In the genomic region with DNA sequence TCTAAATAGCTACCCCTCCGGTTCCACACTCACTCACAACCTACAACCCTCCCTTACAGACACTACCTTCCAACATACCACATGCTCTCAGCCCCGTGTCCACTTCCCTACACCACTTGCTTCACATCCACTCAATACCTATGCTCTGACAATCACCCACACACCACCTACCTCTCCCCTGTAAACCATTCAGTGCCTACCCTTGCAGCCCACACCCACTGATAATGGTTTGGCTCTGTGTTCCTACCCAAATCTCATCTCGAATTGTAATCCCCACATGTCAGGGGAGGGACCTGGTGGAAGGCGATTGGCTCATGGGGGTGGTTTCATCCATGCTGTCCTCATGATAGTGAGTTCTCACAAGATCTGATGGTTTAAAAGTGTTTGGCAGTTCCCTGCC, we compare ENCODE assay signal across 16 cellular contexts. TPM values are rescaled to one million over a fixed set of nuclear protein-coding genes. Genes with fewer than 3 reads are reported as not detected.
DNase-seq lines count a peak whose midpoint lies in the region; ATAC-seq, FAIRE-seq and TF ChIP-seq lines count a peak whose summit lies in the region.
"Had no signal": no experiment of that assay in that cellular context is flagged by ENCODE, and none has a peak within 500 bp of the region (broad histone marks: within the 10 kb centered on the region; RNA-seq: fewer than 3 reads in every experiment).

No MANE protein-coding gene starts in this region.

- H3K4ac ChIP-seq in trophoblast cell (ENCODE audit: low read depth, low read length) = no peak overlapping the region

- peaks cover 3% of the 10 kb centered on the region for H3K4me1 Mint-ChIP-seq in activated CD4-positive, alpha-beta memory T cell treated with anti-CD3 and anti-CD28 coated beads for 36 hours (ENCODE audit: low read depth)
- H3K4me1 Mint-ChIP-seq in activated CD4-positive, alpha-beta memory T cell treated with anti-CD3 and anti-CD28 coated beads, Interleukin-2, amount 10 ng/mL, durations not matched to agents 7 days and 5 days = peaks cover 18% of the 10 kb centered on the region

- peak overlapping the region; percentile 2 for H3K27ac Mint-ChIP-seq in activated CD4-positive, alpha-beta memory T cell treated with anti-CD3 and anti-CD28 coated beads for 36 hours
- H3K27ac Mint-ChIP-seq in activated CD4-positive, alpha-beta memory T cell treated with anti-CD3 and anti-CD28 coated beads, Interleukin-2, amount 10 ng/mL, durations not matched to agents 7 days and 5 days = no peak overlapping the region
- H3K27ac Mint-ChIP-seq: HFFc6 had no signal

- CTCF ChIA-PET in activated CD4-positive, alpha-beta memory T cell treated with anti-CD3 and anti-CD28 coated beads for 36 hours (lab: Charles Lee) = no interaction called here
- CTCF ChIA-PET in activated CD4-positive, alpha-beta memory T cell treated with anti-CD3 and anti-CD28 coated beads, Interleukin-2, amount 10 ng/mL, durations not matched to agents 7 days and 5 days (lab: Charles Lee) = interaction anchor here (0.7 kb wide), 1 partner anchor 12 kb away, joined by 4 read pairs; no protein-coding TSS in a partner anchor
- CTCF ChIA-PET in K562 (lab: Yijun Ruan, JAX; ENCODE audit: low intra/inter-chr PET ratio) = no interaction called here

- H3K9me1 ChIP-seq in K562 (ENCODE audit: control insufficient read depth, insufficient read depth, low read length) = no peaks in the 10 kb centered on the region

- H2BK12ac ChIP-seq in trophoblast cell (ENCODE audit: low read length) = no peak overlapping the region

- H4K8ac ChIP-seq in trophoblast cell (ENCODE audit: low read depth, low read length) = no peak overlapping the region

- H2AFZ ChIP-seq in K562 (ENCODE audit: low read depth, low read length) = peak overlapping the region; percentile 89
- H2AFZ ChIP-seq in trophoblast cell (ENCODE audit: insufficient read depth, low read length, poor library complexity) = no peak overlapping the region

- H4K12ac ChIP-seq in trophoblast cell (ENCODE audit: low read depth, low read length) = no peak overlapping the region

- no peak overlapping the region for H3K14ac ChIP-seq in trophoblast cell (ENCODE audit: low read length)

- no peak for TF ChIP-seq POLR2A in K562 (conservative IDR thresholded peaks at IDR 0.05)

- H3K36me3 Mint-ChIP-seq in activated CD4-positive, alpha-beta memory T cell treated with anti-CD3 and anti-CD28 coated beads for 36 hours = no peaks in the 10 kb centered on the region
- H3K36me3 Mint-ChIP-seq in activated CD4-positive, alpha-beta memory T cell treated with anti-CD3 and anti-CD28 coated beads, Interleukin-2, amount 10 ng/mL, durations not matched to agents 7 days and 5 days (ENCODE audit: low read depth) = no peaks in the 10 kb centered on the region

- peak; percentile 68 for ATAC-seq in K562

- no peak for TF ChIP-seq EP300 in K562 (IDR thresholded peaks at IDR 0.05; ENCODE audit: low read length)

- peak overlapping the region; percentile 21; the same call in 1 of the 2 replicates for H3K4me2 ChIP-seq in K562 (ENCODE audit: insufficient read depth, low read length)
- H3K4me2 ChIP-seq in trophoblast cell (ENCODE audit: low read length) = no peak overlapping the region
- H3K4me2 ChIP-seq: BLaER1 had no signal

- H4K20me1 ChIP-seq in K562 (replicated peaks; ENCODE audit: control insufficient read depth, insufficient read depth, low read length) = no peaks in the 10 kb centered on the region
- H4K20me1 ChIP-seq: BLaER1 had no signal

- in situ Hi-C loops in K562 (cut with MboI) = no loop called here

- no peak overlapping the region for H2BK120ac ChIP-seq in trophoblast cell (ENCODE audit: insufficient read depth, low read length, poor library complexity)

- TF ChIP-seq RAD21 in K562 (CRISPR knock-in tag; conservative IDR thresholded peaks at IDR 0.05 in 1 of 2, IDR thresholded peaks at IDR 0.05 in 1 of 2) = no peak

- H3K9ac ChIP-seq in K562 (ENCODE audit: insufficient read depth in 1 of 2, low read depth in 2 of 2, low read length in 2 of 2) (no peak overlapping the region), trophoblast cell (ENCODE audit: low read length) (no peak overlapping the region), colonic mucosa (ENCODE audit: low read depth in 2 of 2, low read length in 2 of 2) (no peak overlapping the region)
- H3K9ac ChIP-seq: BLaER1 had no signal

- TF ChIP-seq CTCF in K562 (IDR thresholded peaks at IDR 0.05 in 2 of 3, conservative IDR thresholded peaks at IDR 0.05 in 1 of 3; ENCODE audit: insufficient read depth in 2 of 3, low read depth in 1 of 3, low read length in 3 of 3) (no peak), colonic mucosa (IDR thresholded peaks at IDR 0.05) (no peak)

- POLR2A ChIA-PET in activated CD4-positive, alpha-beta memory T cell treated with anti-CD3 and anti-CD28 coated beads for 36 hours (lab: Charles Lee) = no interaction called here
- POLR2A ChIA-PET in activated CD4-positive, alpha-beta memory T cell treated with anti-CD3 and anti-CD28 coated beads, Interleukin-2, amount 10 ng/mL, durations not matched to agents 7 days and 5 days (lab: Charles Lee) = no interaction called here
- POLR2A ChIA-PET in K562 (lab: Yijun Ruan, JAX) = interaction anchor here (0.9 kb wide), 1 partner anchor 29 kb away, joined by 3 read pairs; no protein-coding TSS in a partner anchor

- H3K9me3 ChIP-seq in K562 (replicated peaks; ENCODE audit: control insufficient read depth, insufficient read depth, low read depth, low read length) = no peaks in the 10 kb centered on the region
- H3K9me3 ChIP-seq in trophoblast cell (ENCODE audit: insufficient read depth, low read depth, low read length) = no peaks in the 10 kb centered on the region
- no peaks in the 10 kb centered on the region for H3K9me3 ChIP-seq in colonic mucosa
- H3K9me3 ChIP-seq: BLaER1, HAP-1 had no signal

- H3K27me3 Mint-ChIP-seq in activated CD4-positive, alpha-beta memory T cell treated with anti-CD3 and anti-CD28 coated beads for 36 hours = no peaks in the 10 kb centered on the region
- H3K27me3 Mint-ChIP-seq in activated CD4-positive, alpha-beta memory T cell treated with anti-CD3 and anti-CD28 coated beads, Interleukin-2, amount 10 ng/mL, durations not matched to agents 7 days and 5 days = peaks cover 5% of the 10 kb centered on the region

- no peak overlapping the region for H2BK5ac ChIP-seq in trophoblast cell (ENCODE audit: low read depth, low read length, poor library complexity)

- H3K36me3 ChIP-seq in K562 (ENCODE audit: control insufficient read depth, insufficient read depth, low read length) = no peaks in the 10 kb centered on the region
- no peaks in the 10 kb centered on the region for H3K36me3 ChIP-seq in trophoblast cell (ENCODE audit: control insufficient read depth in 1 of 2, insufficient read depth in 2 of 2, low read length in 2 of 2)
- no peaks in the 10 kb centered on the region for H3K36me3 ChIP-seq in colonic mucosa
- H3K36me3 ChIP-seq: BLaER1, HAP-1 had no signal

- no peak overlapping the region for H3K18ac ChIP-seq in trophoblast cell (ENCODE audit: low read length)

- 10% methylated on average over 4 of the region's 4 CpGs for WGBS in K562 (ENCODE audit: insufficient coverage, low coverage, missing lambda C conversion rate)
- no CpG with 5 or more reads among the region's 4 CpGs for WGBS in trophoblast cell (ENCODE audit: extremely low coverage, insufficient coverage, insufficient read length)

- no peaks in the 10 kb centered on the region for H3K79me1 ChIP-seq in trophoblast cell (ENCODE audit: low read length)

- no peaks in the 10 kb centered on the region for H3K27me3 ChIP-seq in K562 (ENCODE audit: control insufficient read depth in 2 of 2, insufficient read depth in 2 of 2, low read length in 2 of 2)
- peaks cover 5% of the 10 kb centered on the region for H3K27me3 ChIP-seq in trophoblast cell (ENCODE audit: insufficient read depth, low read length)
- H3K27me3 ChIP-seq in colonic mucosa = no peaks in the 10 kb centered on the region
- H3K27me3 ChIP-seq: BLaER1 had no signal

- H3K79me2 ChIP-seq in K562 (ENCODE audit: control insufficient read depth, insufficient read depth, low read length) (no peaks in the 10 kb centered on the region), trophoblast cell (ENCODE audit: control insufficient read depth, insufficient read depth, low read length, poor library complexity) (no peaks in the 10 kb centered on the region)

- no peak overlapping the region for H2AK5ac ChIP-seq in trophoblast cell (ENCODE audit: low read length)

- no peak for DNase-seq in activated CD4-positive, alpha-beta memory T cell treated with anti-CD3 and anti-CD28 coated beads for 36 hours
- DNase-seq in activated CD4-positive, alpha-beta memory T cell treated with anti-CD3 and anti-CD28 coated beads, Interleukin-2, amount 10 ng/mL, durations not matched to agents 7 days and 5 days = no peak
- peak in 1 of 4 experiments; percentile 49 for DNase-seq in K562 (ENCODE audit: extremely low read depth in 1 of 4, low spot score in 3 of 4)
- no peak for DNase-seq in trophoblast cell
- DNase-seq in colonic mucosa = no peak
- DNase-seq in dermis blood vessel endothelial cell = no peak
- DNase-seq in mesenteric fat pad (ENCODE audit: low spot score) = no peak
- DNase-seq: 8988T, AML-193, DMS53, GF-D8, HFFc6 had no signal

- no peak overlapping the region; the same call in 2 of the 3 replicates for H3K27ac ChIP-seq in K562 (ENCODE audit: extremely low read depth, low read depth, low read length)
- no peak overlapping the region for H3K27ac ChIP-seq in trophoblast cell (ENCODE audit: low read depth, low read length)
- no peak overlapping the region for H3K27ac ChIP-seq in colonic mucosa
- H3K27ac ChIP-seq: BLaER1 had no signal

- FAIRE-seq in K562 (lab: Jason Lieb, UNC) = no peak
- FAIRE-seq: H1, HTR-8/SVneo had no signal

- no peaks in the 10 kb centered on the region for H3K9me3 Mint-ChIP-seq in activated CD4-positive, alpha-beta memory T cell treated with anti-CD3 and anti-CD28 coated beads for 36 hours
- H3K9me3 Mint-ChIP-seq in activated CD4-positive, alpha-beta memory T cell treated with anti-CD3 and anti-CD28 coated beads, Interleukin-2, amount 10 ng/mL, durations not matched to agents 7 days and 5 days = no peaks in the 10 kb centered on the region
- H3K9me3 Mint-ChIP-seq: HFFc6 had no signal

- H4K91ac ChIP-seq in trophoblast cell (ENCODE audit: low read depth, low read length) = no peak overlapping the region

- H3K4me3 Mint-ChIP-seq in activated CD4-positive, alpha-beta memory T cell treated with anti-CD3 and anti-CD28 coated beads for 36 hours = no peak overlapping the region
- no peak overlapping the region for H3K4me3 Mint-ChIP-seq in activated CD4-positive, alpha-beta memory T cell treated with anti-CD3 and anti-CD28 coated beads, Interleukin-2, amount 10 ng/mL, durations not matched to agents 7 days and 5 days
- H3K4me3 Mint-ChIP-seq: HFFc6 had no signal

- BruUV-seq in K562 (replicated peaks; lab: Mats Ljungman, UMichigan) = no TSS peak

- peak overlapping the region; percentile 97 for H3K23ac ChIP-seq in trophoblast cell (ENCODE audit: low read length)

- no peak overlapping the region for H3K4me3 ChIP-seq in K562
- no peak overlapping the region for H3K4me3 ChIP-seq in trophoblast cell (ENCODE audit: low read depth, low read length)
- no peak overlapping the region for H3K4me3 ChIP-seq in colonic mucosa
- H3K4me3 ChIP-seq: BLaER1, HAP-1 had no signal

- peaks cover 0 to 17% of the 10 kb centered on the region in 2 experiments; a peak in 3 of 5 replicates for H3K4me1 ChIP-seq in K562 (replicated peaks in 1 of 2; ENCODE audit: control insufficient read depth in 2 of 2, insufficient read depth in 2 of 2, low read length in 2 of 2)
- H3K4me1 ChIP-seq in trophoblast cell (ENCODE audit: control insufficient read depth in 1 of 2, insufficient read depth in 2 of 2, low read length in 2 of 2) = no peaks in the 10 kb centered on the region
- H3K4me1 ChIP-seq in colonic mucosa = no peaks in the 10 kb centered on the region

- intact Hi-C loops in activated CD4-positive, alpha-beta memory T cell treated with anti-CD3 and anti-CD28 coated beads for 36 hours (cut with micrococcal nuclease) = no loop called here
- intact Hi-C loops in K562 (cut with micrococcal nuclease) (no loop called here), colonic mucosa (cut with DNase I) (no loop called here)

RNA-seq across cellular contexts. Expression of a gene that starts 9.8 kb away (rescaled TPM):
- total RNA-seq in activated CD4-positive, alpha-beta memory T cell treated with anti-CD3 and anti-CD28 coated beads for 36 hours = 1 to 10 TPM; 6.8 to 6.9 TPM
- total RNA-seq in activated CD4-positive, alpha-beta memory T cell treated with anti-CD3 and anti-CD28 coated beads, Interleukin-2, amount 10 ng/mL, durations not matched to agents 7 days and 5 days = 1 to 10 TPM; 6.2 to 8.8 TPM
- 12.5 and 18.7 TPM in 2 replicates for total RNA-seq in K562 (2011; cell fraction: chromatin; rRNA removed; ENCODE audit: low replicate concordance)
- 6.0 and 10.8 TPM in 2 replicates for total RNA-seq in K562 (2011; cell fraction: nucleolus; rRNA removed)
- 11.1 and 11.7 TPM in 2 replicates for total RNA-seq in K562 (2011; cell fraction: nucleoplasm; rRNA removed)
- total RNA-seq in K562 (2014; rRNA removed) = 5.4 and 6.7 TPM in 2 replicates
- 8.8 and 9.8 TPM in 2 replicates for total RNA-seq in K562 (2014; rRNA removed; fragmentation: Illumina TruSeq; extraction: Trizol)
- total RNA-seq in K562 (2015; rRNA removed; fragmentation: Illumina TruSeq; extraction: Trizol) = 8.7 and 9.3 TPM in 2 replicates
- 6.1 and 6.3 TPM in 2 replicates for total RNA-seq in K562 (2021)
- polyA plus RNA-seq in K562 (2011; rRNA removed) = 8.0 and 12.0 TPM in 2 replicates
- polyA plus RNA-seq in K562 (2011; cell fraction: cytosol; rRNA removed) = 3.7 and 8.3 TPM in 2 replicates
- 12.3 and 19.1 TPM in 2 replicates for polyA plus RNA-seq in K562 (2011; cell fraction: nucleus; rRNA removed)
- polyA plus RNA-seq in K562 (2012) = 3.2 and 5.5 TPM in 2 replicates
- 7.8 and 8.2 TPM in 2 replicates for polyA plus RNA-seq in K562 (2014; fragmentation: Illumina TruSeq; extraction: Trizol)
- polyA plus RNA-seq in K562 (2014; fragmentation: Nextera tagmentation; extraction: Ambion mirVana) = 1 to 10 TPM; 1.4 to 4.0 TPM
- 4.7 and 6.4 TPM in 2 replicates for polyA plus RNA-seq in K562 (2014; rRNA removed)
- 14.2 and 24.0 TPM in 2 replicates for polyA minus RNA-seq in K562 (2011; rRNA and poly(A)+ RNA removed)
- 3.1 and 5.5 TPM in 2 replicates for polyA minus RNA-seq in K562 (2011; cell fraction: cytosol; rRNA and poly(A)+ RNA removed)
- polyA minus RNA-seq in K562 (2011; cell fraction: nucleus; rRNA and poly(A)+ RNA removed) = 5.9 and 15.3 TPM in 2 replicates
- polyA plus RNA-seq in trophoblast cell (2013) = 3.2 and 3.3 TPM in 2 replicates
- total RNA-seq in colonic mucosa = 1 to 10 TPM; 6.5 to 8.5 TPM
- total RNA-seq in dermis blood vessel endothelial cell = 9.2 and 9.5 TPM in 2 replicates
- 14.4 TPM for total RNA-seq in mesenteric fat pad

RNA-seq across cellular contexts. Expression of a gene that starts 17.8 kb away (rescaled TPM):
- total RNA-seq in activated CD4-positive, alpha-beta memory T cell treated with anti-CD3 and anti-CD28 coated beads for 36 hours = not detected
- not detected for total RNA-seq in activated CD4-positive, alpha-beta memory T cell treated with anti-CD3 and anti-CD28 coated beads, Interleukin-2, amount 10 ng/mL, durations not matched to agents 7 days and 5 days
- not detected in 2 replicates for total RNA-seq in K562 (2011; cell fraction: chromatin; rRNA removed; ENCODE audit: low replicate concordance)
- total RNA-seq in K562 (2011; cell fraction: nucleolus; rRNA removed) = not detected in 2 replicates
- total RNA-seq in K562 (2011; cell fraction: nucleoplasm; rRNA removed) = not detected in 2 replicates
- not detected in 2 replicates for total RNA-seq in K562 (2014; rRNA removed)
- total RNA-seq in K562 (2014; rRNA removed; fragmentation: Illumina TruSeq; extraction: Trizol) = not detected in 2 replicates
- total RNA-seq in K562 (2015; rRNA removed; fragmentation: Illumina TruSeq; extraction: Trizol) = not detected in 2 replicates
- not detected in 2 replicates for total RNA-seq in K562 (2021)
- not detected in 2 replicates for polyA plus RNA-seq in K562 (2011; rRNA removed)
- not detected in 2 replicates for polyA plus RNA-seq in K562 (2011; cell fraction: cytosol; rRNA removed)
- polyA plus RNA-seq in K562 (2011; cell fraction: nucleus; rRNA removed) = not detected in 2 replicates
- 0.04 TPM in 1 of 2 replicates, not detected in the other for polyA plus RNA-seq in K562 (2012)
- not detected in 2 replicates for polyA plus RNA-seq in K562 (2014; fragmentation: Illumina TruSeq; extraction: Trizol)
- not detected for polyA plus RNA-seq in K562 (2014; fragmentation: Nextera tagmentation; extraction: Ambion mirVana)
- polyA plus RNA-seq in K562 (2014; rRNA removed) = not detected in 2 replicates
- not detected in 2 replicates for polyA minus RNA-seq in K562 (2011; rRNA and poly(A)+ RNA removed)
- polyA minus RNA-seq in K562 (2011; cell fraction: cytosol; rRNA and poly(A)+ RNA removed) = not detected in 2 replicates
- not detected in 2 replicates for polyA minus RNA-seq in K562 (2011; cell fraction: nucleus; rRNA and poly(A)+ RNA removed)
- polyA plus RNA-seq in trophoblast cell (2013) = not detected in 2 replicates
- total RNA-seq in colonic mucosa = under 1 TPM in 1 of 2 donors, not detected in 1; 0.25 TPM
- total RNA-seq in dermis blood vessel endothelial cell = not detected in 2 replicates
- 0.22 TPM for total RNA-seq in mesenteric fat pad
- total RNA-seq: H1, HFFc6 had no signal
- polyA plus RNA-seq: H1 had no signal

RNA-seq across cellular contexts. Expression of a gene that starts 48.0 kb away (rescaled TPM):
- total RNA-seq in activated CD4-positive, alpha-beta memory T cell treated with anti-CD3 and anti-CD28 coated beads for 36 hours = 100 to 1,000 TPM; 452 TPM
- 100 to 1,000 TPM; 310 TPM for total RNA-seq in activated CD4-positive, alpha-beta memory T cell treated with anti-CD3 and anti-CD28 coated beads, Interleukin-2, amount 10 ng/mL, durations not matched to agents 7 days and 5 days
- total RNA-seq in K562 (2011; cell fraction: chromatin; rRNA removed; ENCODE audit: low replicate concordance) = 13.8 and 26.0 TPM in 2 replicates
- total RNA-seq in K562 (2011; cell fraction: nucleolus; rRNA removed) = 47.4 TPM in 2 replicates
- 29.4 and 35.5 TPM in 2 replicates for total RNA-seq in K562 (2011; cell fraction: nucleoplasm; rRNA removed)
- total RNA-seq in K562 (2014; rRNA removed) (491 and 504 TPM in 2 replicates), K562 (2014; rRNA removed; fragmentation: Illumina TruSeq; extraction: Trizol) (181 and 186 TPM in 2 replicates), K562 (2015; rRNA removed; fragmentation: Illumina TruSeq; extraction: Trizol) (277 and 293 TPM in 2 replicates), K562 (2021) (428 and 431 TPM in 2 replicates), colonic mucosa (100 to 1,000 TPM; 150 to 311 TPM), dermis blood vessel endothelial cell (260 and 270 TPM in 2 replicates), mesenteric fat pad (112 TPM)
- polyA plus RNA-seq in K562 (2011; rRNA removed) (266 and 369 TPM in 2 replicates), K562 (2014; fragmentation: Illumina TruSeq; extraction: Trizol) (186 and 337 TPM in 2 replicates), K562 (2014; fragmentation: Nextera tagmentation; extraction: Ambion mirVana) (10 to 100 TPM; 13.1 to 65.7 TPM), K562 (2014; rRNA removed) (488 and 615 TPM in 2 replicates)
- 371 and 530 TPM in 2 replicates for polyA plus RNA-seq in K562 (2011; cell fraction: cytosol; rRNA removed)
- 158 and 219 TPM in 2 replicates for polyA plus RNA-seq in K562 (2011; cell fraction: nucleus; rRNA removed)
- 207 and 262 TPM in 2 replicates for polyA plus RNA-seq in K562 (2012)
- 96.2 and 112 TPM in 2 replicates for polyA minus RNA-seq in K562 (2011; rRNA and poly(A)+ RNA removed)
- 87.8 and 116 TPM in 2 replicates for polyA minus RNA-seq in K562 (2011; cell fraction: cytosol; rRNA and poly(A)+ RNA removed)
- polyA minus RNA-seq in K562 (2011; cell fraction: nucleus; rRNA and poly(A)+ RNA removed) = 22.9 and 56.0 TPM in 2 replicates
- 239 and 247 TPM in 2 replicates for polyA plus RNA-seq in trophoblast cell (2013)
